11 cellular contexts compared by ENCODE assay signal in genomic region chr4:37454263-37454800, GRCh38.
DNase-seq lines count a peak whose midpoint lies in the region; ATAC-seq and TF ChIP-seq lines count a peak whose summit lies in the region.
"Had no signal": no experiment of that assay in that cellular context is flagged by ENCODE, and none has a peak within 500 bp of the region (broad histone marks: within the 10 kb centered on the region; RNA-seq: fewer than 3 reads in every experiment).

No MANE protein-coding gene starts in this region.

- peaks cover 3% of the 10 kb centered on the region for H3K27me3 ChIP-seq in RWPE2 (ENCODE audit: insufficient read depth, poor library complexity, severe bottlenecking)
- peaks cover 1% of the 10 kb centered on the region; the same call in 1 of the 2 replicates for H3K27me3 ChIP-seq in iPS DF 6.9 (ENCODE audit: control insufficient read depth, insufficient read depth, low read length)

- H3K4me1 ChIP-seq in RWPE2 (ENCODE audit: insufficient read depth, poor library complexity, severe bottlenecking) (no peaks in the 10 kb centered on the region), iPS DF 6.9 (ENCODE audit: control insufficient read depth, insufficient read depth, low read length) (no peaks in the 10 kb centered on the region)

- ATAC-seq in RWPE2 (ENCODE audit: low read depth) = no peak
- ATAC-seq in GM21360 (IDR thresholded peaks at IDR 0.05; ENCODE audit: unreplicated experiment) = no peak
- ATAC-seq: HCT116 had no signal

- peak overlapping the region; percentile 45 for H3K4me3 ChIP-seq in RWPE2 (ENCODE audit: severe bottlenecking)
- H3K4me3 ChIP-seq in iPS DF 6.9 (ENCODE audit: low read length) = peak overlapping the region; percentile 57; the same call in 1 of the 2 replicates
- H3K4me3 ChIP-seq in retinal pigment epithelial cell (ENCODE audit: low read length) = peak overlapping the region; percentile 44

- no peaks in the 10 kb centered on the region for H3K36me3 ChIP-seq in RWPE2 (ENCODE audit: low read depth)
- no peaks in the 10 kb centered on the region for H3K36me3 ChIP-seq in iPS DF 6.9 (ENCODE audit: control insufficient read depth, insufficient read depth, low read length)
- H3K36me3 ChIP-seq: gastroesophageal sphincter had no signal

- H3K27ac ChIP-seq in RWPE2 (ENCODE audit: poor library complexity, severe bottlenecking) (no peak overlapping the region), iPS DF 6.9 (ENCODE audit: low read length) (no peak overlapping the region)

- H3K9me3 ChIP-seq in RWPE2 (ENCODE audit: severe bottlenecking) = no peaks in the 10 kb centered on the region
- no peaks in the 10 kb centered on the region for H3K9me3 ChIP-seq in iPS DF 6.9 (ENCODE audit: control insufficient read depth, insufficient read depth, low read length)

- DNase-seq in G401 (ENCODE audit: low spot score) (peak; percentile 8), RWPE2 (ENCODE audit: low spot score) (no peak), iPS DF 6.9 (ENCODE audit: low read depth, low spot score) (no peak), retinal pigment epithelial cell (ENCODE audit: low read depth) (no peak), NCI-H2107 (lab: John Stamatoyannopoulos, UW) (no peak)
- no peak for DNase-seq in stimulated activated CD4-positive, alpha-beta T cell treated with anti-CD3 and anti-CD28 coated beads, Interleukin-2, amount 100 ng/mL, for 24 hours
- DNase-seq in activated effector memory CD4-positive, alpha-beta T cell treated with Interleukin-2 at 50 U/mL for 16 hours = no peak
- DNase-seq: Karpas-422 had no signal

- in situ Hi-C loops in G401 (cut with HindIII; ENCODE audit: low sequenced_read_pairs) = no loop called here

- WGBS in iPS DF 6.9 (ENCODE audit: insufficient coverage, insufficient read length) = no CpG with 5 or more reads among the region's 11 CpGs

- TF ChIP-seq CTCF in RWPE2 (IDR thresholded peaks at IDR 0.05; ENCODE audit: poor library complexity, severe bottlenecking) (no peak), retinal pigment epithelial cell (conservative IDR thresholded peaks at IDR 0.05; ENCODE audit: low read depth, low read length) (no peak)
